In the genomic region with DNA sequence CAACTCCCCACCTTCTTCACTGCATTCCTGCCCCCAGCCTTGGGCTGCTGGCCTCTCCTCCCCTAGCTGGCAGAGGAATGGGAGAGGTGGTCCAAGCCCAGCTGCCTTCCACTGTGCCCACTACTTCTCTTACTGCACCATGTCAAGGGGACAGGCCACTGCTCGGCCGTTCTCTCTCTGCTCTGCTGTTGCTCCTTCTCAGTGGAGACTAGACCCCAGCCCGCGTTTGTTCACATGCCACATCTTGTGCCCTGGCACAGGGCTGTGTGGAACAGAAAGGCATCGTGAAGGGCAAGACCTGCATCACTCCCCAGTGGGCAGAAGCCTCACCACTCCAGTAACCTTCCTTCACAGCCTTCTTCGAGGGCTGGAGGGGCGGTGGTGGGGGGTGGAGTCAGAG, we compare ENCODE assay signal across 17 cellular contexts. TPM values are rescaled to one million over a fixed set of nuclear protein-coding genes. Genes with fewer than 3 reads are reported as not detected.
DNase-seq lines count a peak whose midpoint lies in the region; ATAC-seq and TF ChIP-seq lines count a peak whose summit lies in the region.
"Had no signal": no experiment of that assay in that cellular context is flagged by ENCODE, and none has a peak within 500 bp of the region (broad histone marks: within the 10 kb centered on the region; RNA-seq: fewer than 3 reads in every experiment).

No MANE protein-coding gene starts in this region.

- peak overlapping the region; percentile 55 for H3K27ac Mint-ChIP-seq in type B pancreatic cell
- no peak overlapping the region for H3K27ac Mint-ChIP-seq in activated CD4-positive, alpha-beta T cell treated with anti-CD3 and anti-CD28 coated beads for 36 hours
- no peak overlapping the region for H3K27ac Mint-ChIP-seq in activated naive CD4-positive, alpha-beta T cell treated with anti-CD3 and anti-CD28 coated beads, Interleukin-2, amount 50 U/mL, for 72 hours

- no peak overlapping the region for H2AFZ ChIP-seq in trophoblast cell (ENCODE audit: insufficient read depth, low read length, poor library complexity)

- H3K36me3 ChIP-seq in lower lobe of right lung (no peaks in the 10 kb centered on the region), trophoblast cell (ENCODE audit: control insufficient read depth in 1 of 2, insufficient read depth in 2 of 2, low read length in 2 of 2) (no peaks in the 10 kb centered on the region)

- no peak overlapping the region for H2BK12ac ChIP-seq in trophoblast cell (ENCODE audit: low read length)

- no peak overlapping the region for H3K18ac ChIP-seq in trophoblast cell (ENCODE audit: low read length)

- no peak overlapping the region for H3K4me3 Mint-ChIP-seq in type B pancreatic cell
- no peak overlapping the region for H3K4me3 Mint-ChIP-seq in activated CD4-positive, alpha-beta T cell treated with anti-CD3 and anti-CD28 coated beads for 36 hours

- ATAC-seq in lower lobe of right lung (peak; percentile 24 to 28), GM18907 (IDR thresholded peaks at IDR 0.05; ENCODE audit: unreplicated experiment) (no peak)
- ATAC-seq in activated CD4-positive, alpha-beta T cell treated with anti-CD3 and anti-CD28 coated beads for 36 hours, result no peak
- no peak for ATAC-seq in activated naive CD4-positive, alpha-beta T cell treated with anti-CD3 and anti-CD28 coated beads, Interleukin-2, amount 50 U/mL, for 72 hours
- ATAC-seq: Panc1 had no signal

- no peak overlapping the region for H2BK120ac ChIP-seq in trophoblast cell (ENCODE audit: insufficient read depth, low read length, poor library complexity)

- H3K79me1 ChIP-seq in trophoblast cell (ENCODE audit: low read length), result no peaks in the 10 kb centered on the region

- no peak overlapping the region for H3K4me2 ChIP-seq in trophoblast cell (ENCODE audit: low read length)

- H4K8ac ChIP-seq in trophoblast cell (ENCODE audit: low read depth, low read length), result no peak overlapping the region

- CTCF ChIA-PET in activated CD4-positive, alpha-beta T cell treated with anti-CD3 and anti-CD28 coated beads for 36 hours (lab: Charles Lee), result no interaction called here

- H3K79me2 ChIP-seq in trophoblast cell (ENCODE audit: control insufficient read depth, insufficient read depth, low read length, poor library complexity), result no peaks in the 10 kb centered on the region

- no peak overlapping the region for H4K12ac ChIP-seq in trophoblast cell (ENCODE audit: low read depth, low read length)

- intact Hi-C loops in lower lobe of right lung (cut with DNase I), result no loop called here
- intact Hi-C loops in activated CD4-positive, alpha-beta T cell treated with anti-CD3 and anti-CD28 coated beads for 36 hours (cut with DNase I, micrococcal nuclease), result no loop called here

- peak overlapping the region; percentile 69 for H3K27ac ChIP-seq in VCaP
- H3K27ac ChIP-seq in lower lobe of right lung, result peak overlapping the region; percentile 36
- no peak overlapping the region for H3K27ac ChIP-seq in trophoblast cell (ENCODE audit: low read depth, low read length)
- H3K27ac ChIP-seq: HL-60 had no signal

- H3K9me3 ChIP-seq in lower lobe of right lung (no peaks in the 10 kb centered on the region), trophoblast cell (ENCODE audit: insufficient read depth, low read depth, low read length) (peaks cover 1% of the 10 kb centered on the region)

- H3K27me3 Mint-ChIP-seq in type B pancreatic cell, result peaks cover 4% of the 10 kb centered on the region
- no peaks in the 10 kb centered on the region for H3K27me3 Mint-ChIP-seq in activated CD4-positive, alpha-beta T cell treated with anti-CD3 and anti-CD28 coated beads for 36 hours

- no peaks in the 10 kb centered on the region for H3K4me1 Mint-ChIP-seq in type B pancreatic cell (ENCODE audit: unreplicated experiment)
- no peaks in the 10 kb centered on the region for H3K4me1 Mint-ChIP-seq in activated CD4-positive, alpha-beta T cell treated with anti-CD3 and anti-CD28 coated beads for 36 hours

- no peaks in the 10 kb centered on the region for H3K9me3 Mint-ChIP-seq in type B pancreatic cell
- no peaks in the 10 kb centered on the region for H3K9me3 Mint-ChIP-seq in activated CD4-positive, alpha-beta T cell treated with anti-CD3 and anti-CD28 coated beads for 36 hours (ENCODE audit: low read depth)
- H3K9me3 Mint-ChIP-seq in activated naive CD4-positive, alpha-beta T cell treated with anti-CD3 and anti-CD28 coated beads, Interleukin-2, amount 50 U/mL, for 72 hours, result no peaks in the 10 kb centered on the region

- H3K27me3 ChIP-seq in lower lobe of right lung (ENCODE audit: low read depth), result no peaks in the 10 kb centered on the region
- no peaks in the 10 kb centered on the region for H3K27me3 ChIP-seq in trophoblast cell (ENCODE audit: insufficient read depth, low read length)

- WGBS in trophoblast cell (ENCODE audit: extremely low coverage, insufficient coverage, insufficient read length), result no CpG with 5 or more reads among the region's 7 CpGs

- H3K4me3 ChIP-seq in lower lobe of right lung (no peak overlapping the region), trophoblast cell (ENCODE audit: low read depth, low read length) (no peak overlapping the region)

- TF ChIP-seq CTCF in VCaP (conservative IDR thresholded peaks at IDR 0.05) (no peak), lower lobe of right lung (IDR thresholded peaks at IDR 0.05) (no peak), type B pancreatic cell (conservative IDR thresholded peaks at IDR 0.05) (no peak)

- no peak overlapping the region for H3K4ac ChIP-seq in trophoblast cell (ENCODE audit: low read depth, low read length)

- H2BK5ac ChIP-seq in trophoblast cell (ENCODE audit: low read depth, low read length, poor library complexity), result no peak overlapping the region

- H3K14ac ChIP-seq in trophoblast cell (ENCODE audit: low read length), result no peak overlapping the region

- H3K36me3 Mint-ChIP-seq in type B pancreatic cell, result no peaks in the 10 kb centered on the region
- H3K36me3 Mint-ChIP-seq in activated CD4-positive, alpha-beta T cell treated with anti-CD3 and anti-CD28 coated beads for 36 hours (ENCODE audit: low read depth), result no peaks in the 10 kb centered on the region
- H3K36me3 Mint-ChIP-seq in activated naive CD4-positive, alpha-beta T cell treated with anti-CD3 and anti-CD28 coated beads, Interleukin-2, amount 50 U/mL, for 72 hours, result no peaks in the 10 kb centered on the region

- POLR2A ChIA-PET in activated CD4-positive, alpha-beta T cell treated with anti-CD3 and anti-CD28 coated beads for 36 hours (lab: Charles Lee), result no interaction called here

- DNase-seq in lower lobe of right lung (no peak), trophoblast cell (no peak), type B pancreatic cell (ENCODE audit: extremely low spot score, unreplicated experiment) (no peak)
- no peak for DNase-seq in activated CD4-positive, alpha-beta T cell treated with anti-CD3 and anti-CD28 coated beads for 36 hours
- no peak for DNase-seq in activated naive CD4-positive, alpha-beta T cell treated with anti-CD3 and anti-CD28 coated beads, Interleukin-2, amount 50 U/mL, for 72 hours (ENCODE audit: low spot score in 2 of 2)
- DNase-seq: ACHN, C1 segment of cervical spinal cord, DMS79 treated with DMSO at 0.1 percent for 48 hours, H7, MM.1S, NCI-H1092 treated with DMSO at 0.1 percent for 48 hours, NCI-H2171 treated with DMSO at 0.1 percent for 48 hours, NCI-H446 had no signal

- H3K4me1 ChIP-seq in lower lobe of right lung, result no peaks in the 10 kb centered on the region
- H3K4me1 ChIP-seq in trophoblast cell (ENCODE audit: control insufficient read depth in 1 of 2, insufficient read depth in 2 of 2, low read length in 2 of 2), result peaks cover 2% of the 10 kb centered on the region in 2 experiments

- H2AK5ac ChIP-seq in trophoblast cell (ENCODE audit: low read length), result no peak overlapping the region

- no peak overlapping the region for H3K9ac ChIP-seq in trophoblast cell (ENCODE audit: low read length)

- H3K23ac ChIP-seq in trophoblast cell (ENCODE audit: low read length), result peak overlapping the region; percentile 25

- no peak overlapping the region for H4K91ac ChIP-seq in trophoblast cell (ENCODE audit: low read depth, low read length)

RNA-seq across cellular contexts. Expression of a gene that starts 0.7 kb away (rescaled TPM):
- total RNA-seq in lower lobe of right lung (28.7 TPM), type B pancreatic cell (ENCODE audit: low replicate concordance) (5.6 and 15.5 TPM in 2 replicates)
- 0.60 and 0.82 TPM in 2 replicates for polyA plus RNA-seq in trophoblast cell (2013)
- under 1 TPM; 0.55 to 0.93 TPM for total RNA-seq in activated CD4-positive, alpha-beta T cell treated with anti-CD3 and anti-CD28 coated beads for 36 hours
- under 1 TPM; 0.45 to 0.71 TPM for total RNA-seq in activated naive CD4-positive, alpha-beta T cell treated with anti-CD3 and anti-CD28 coated beads, Interleukin-2, amount 50 U/mL, for 72 hours

Comparison
In these comparisons a context has a peak if more than half of its experiments do, and no peak if none do; other contexts are left out.
1. ATAC-seq: peak in lower lobe of right lung (2 of 2); none in activated CD4-positive, alpha-beta T cell treated with anti-CD3 and anti-CD28 coated beads for 36 hours (single experiment), GM18907 (single experiment) and activated naive CD4-positive, alpha-beta T cell treated with anti-CD3 and anti-CD28 coated beads, Interleukin-2, amount 50 U/mL, for 72 hours (0 of 2).